In the genomic region with DNA sequence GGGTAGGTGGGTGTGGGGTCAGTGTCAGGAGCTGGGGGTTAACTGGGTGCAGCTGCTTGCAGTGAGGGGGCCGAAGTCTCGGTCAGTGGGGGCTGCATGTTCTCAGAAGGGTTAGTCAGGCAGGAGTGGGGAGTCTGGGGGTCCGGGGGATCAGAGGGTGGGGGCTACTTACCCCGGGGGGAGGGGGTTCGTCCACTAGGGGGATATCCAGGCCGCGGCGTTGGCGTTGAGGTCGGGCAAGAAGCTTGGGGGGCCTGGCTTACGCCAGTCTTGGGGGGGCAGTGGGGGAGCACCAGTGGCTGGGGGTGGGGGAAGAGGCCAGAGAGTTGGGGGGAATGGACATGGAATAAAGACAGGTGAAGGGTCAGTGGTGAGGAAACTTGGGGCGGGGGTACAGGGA, we compare ENCODE assay signal across 22 cellular contexts. TPM values are rescaled to one million over a fixed set of nuclear protein-coding genes. Genes with fewer than 3 reads are reported as not detected.
"Had no signal": no experiment of that assay in that cellular context is flagged by ENCODE, and none has a peak within 500 bp of the region (broad histone marks: within the 10 kb centered on the region; RNA-seq: fewer than 3 reads in every experiment).

No MANE protein-coding gene starts in this region.

- H3K9me3 Mint-ChIP-seq: endodermal cell had no signal

- ATAC-seq: effector memory CD8-positive, alpha-beta T cell; esophagus mucosa; gastrocnemius medialis; heart right ventricle; left cardiac atrium; left lung; left ventricle myocardium superior; lower lobe of right lung had no signal

- H3K4me3 Mint-ChIP-seq: effector memory CD8-positive, alpha-beta T cell; endodermal cell had no signal

- H3K27ac Mint-ChIP-seq: effector memory CD8-positive, alpha-beta T cell; endodermal cell had no signal

- DNase-seq: dermis blood vessel endothelial cell; dorsolateral prefrontal cortex; effector CD4-positive, alpha-beta T cell; effector memory CD8-positive, alpha-beta T cell; endodermal cell; erythroblast; esophagus squamous epithelium; foreskin fibroblast; foreskin melanocyte; gastrocnemius medialis; glutamatergic neuron; head of caudate nucleus; heart right ventricle; hippocampal formation; left cardiac atrium; left ventricle myocardium superior; lower lobe of right lung; mesendoderm; midbrain had no signal

RNA-seq across cellular contexts. Expression of gene NAPSA, which starts 45.4 kb away (rescaled TPM):
- total RNA-seq: dermis blood vessel endothelial cell, mononuclear cell had no signal
